23 cellular contexts compared by ENCODE assay signal in the genomic region with DNA sequence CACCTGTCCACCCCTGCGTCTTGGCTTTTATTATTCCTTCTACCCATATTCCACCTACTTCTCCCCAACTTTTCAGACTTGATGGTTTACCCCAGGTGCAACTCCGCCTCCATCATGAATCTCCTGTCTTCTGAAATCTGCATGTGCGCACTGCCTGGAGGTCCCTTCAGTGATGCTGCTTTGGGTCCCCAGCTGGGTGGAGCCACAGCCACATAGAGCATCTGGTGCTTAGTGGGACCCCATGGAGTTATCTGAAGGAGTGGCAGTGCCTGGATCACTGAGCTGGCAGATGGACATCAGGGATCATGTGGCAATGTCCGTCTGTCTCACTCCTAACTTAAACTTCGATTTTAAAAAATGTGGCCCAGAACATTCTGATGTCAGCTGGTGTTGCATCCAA. TPM values are rescaled to one million over a fixed set of nuclear protein-coding genes. Genes with fewer than 3 reads are reported as not detected.
DNase-seq lines count a peak whose midpoint lies in the region; ATAC-seq and TF ChIP-seq lines count a peak whose summit lies in the region.
"Had no signal": no experiment of that assay in that cellular context is flagged by ENCODE, and none has a peak within 500 bp of the region (broad histone marks: within the 10 kb centered on the region; RNA-seq: fewer than 3 reads in every experiment).

No MANE protein-coding gene starts in this region.

- H3K27me3 ChIP-seq in stomach: peaks cover 0 to 14% (median 0%) of the 10 kb centered on the region in 3 donors
- H3K27me3 ChIP-seq: BE2C had no signal

- H3K36me3 ChIP-seq in stomach: no peaks in the 10 kb centered on the region
- H3K36me3 ChIP-seq: BE2C; BLaER1 treated with 17β-estradiol and CSF1 and Interleukin-3, amounts not matched to agents 10 nM and 100 nM had no signal

- H3K4me3 ChIP-seq in stomach: no peak overlapping the region
- H3K4me3 ChIP-seq: A549; BLaER1 treated with 17β-estradiol and CSF1 and Interleukin-3, amounts not matched to agents 10 nM and 100 nM; GM23248 had no signal

- no peak for TF ChIP-seq POLR2A in stomach (IDR thresholded peaks at IDR 0.05)

- no peak for TF ChIP-seq EP300 in stomach (IDR thresholded peaks at IDR 0.05)

- no peak overlapping the region for H3K27ac ChIP-seq in stomach
- H3K27ac ChIP-seq: A549; BLaER1 treated with 17β-estradiol and CSF1 and Interleukin-3, amounts not matched to agents 10 nM and 100 nM; GM23248 had no signal

- no peaks in the 10 kb centered on the region for H3K4me1 ChIP-seq in stomach
- H3K4me1 ChIP-seq: A549 had no signal

- ATAC-seq in Right ventricle myocardium superior (ENCODE audit: poor library complexity) (no peak), GM18870 (IDR thresholded peaks at IDR 0.05; ENCODE audit: unreplicated experiment) (no peak), HG03175 (IDR thresholded peaks at IDR 0.05; ENCODE audit: unreplicated experiment) (no peak)
- ATAC-seq: A549 had no signal

- WGBS in stomach, 5 donors: 86 to 89% (median 86%) methylated on average over 5 of the region's 5 CpGs

- no peak for TF ChIP-seq CTCF in stomach (IDR thresholded peaks at IDR 0.05)

- intact Hi-C loops in cardiac septum (cut with DNase I) (loop anchor here (5.0 kb wide), 1 partner anchor 158 kb away; no protein-coding TSS in a partner anchor), Right ventricle myocardium superior (cut with DNase I) (no loop called here), stomach (cut with DNase I; ENCODE audit: low total_unique reads) (no loop called here)

- no peaks in the 10 kb centered on the region for H3K9me3 ChIP-seq in stomach
- H3K9me3 ChIP-seq: A549; BE2C; BLaER1 treated with 17β-estradiol and CSF1 and Interleukin-3, amounts not matched to agents 10 nM and 100 nM had no signal

- DNase-seq in cardiac septum (ENCODE audit: low spot score) (peak; percentile 10), Right ventricle myocardium superior (no peak), mesenteric fat pad (ENCODE audit: low spot score) (peak; percentile 28), stomach (peak; percentile 14)
- no peak for DNase-seq in activated CD4-positive, alpha-beta T cell treated with anti-CD3 and anti-CD28 coated beads for 4 hours
- DNase-seq: 8988T; ACHN; AML-193; BE2C; Calu3; CD4-positive, alpha-beta memory T cell; COR-L47; DMS53; DMS79 treated with DMSO at 0.1 percent for 48 hours; GF-D8; GM23248; H7; HCEC 1CT had no signal

RNA-seq across cellular contexts. Expression of gene ZNF536, which starts 13.5 kb away (rescaled TPM):
- 11.9 TPM for total RNA-seq in cardiac septum
- total RNA-seq in Right ventricle myocardium superior: 4.8 TPM
- total RNA-seq in mesenteric fat pad: not detected
- 10 to 100 TPM in 1 of 5 donors, 1 to 10 TPM in 2, under 1 TPM in 1, not detected in 1; 0.58 to 13.4 (median 3.8) TPM for total RNA-seq in stomach
- 1 to 10 TPM in 1 of 3 donors, under 1 TPM in 2; 0.44 to 1.1 (median 0.53) TPM for polyA plus RNA-seq in stomach
- total RNA-seq: Calu3, G401 had no signal
- polyA plus RNA-seq: A549; CD4-positive, alpha-beta memory T cell had no signal

Comparison
In these comparisons a context has a peak if more than half of its experiments do, and no peak if none do; other contexts are left out.
1. DNase-seq: peak in cardiac septum (single experiment), mesenteric fat pad (single experiment) and stomach (single experiment); none in Right ventricle myocardium superior (single experiment) and activated CD4-positive, alpha-beta T cell treated with anti-CD3 and anti-CD28 coated beads for 4 hours (0 of 2).